In the genomic region with DNA sequence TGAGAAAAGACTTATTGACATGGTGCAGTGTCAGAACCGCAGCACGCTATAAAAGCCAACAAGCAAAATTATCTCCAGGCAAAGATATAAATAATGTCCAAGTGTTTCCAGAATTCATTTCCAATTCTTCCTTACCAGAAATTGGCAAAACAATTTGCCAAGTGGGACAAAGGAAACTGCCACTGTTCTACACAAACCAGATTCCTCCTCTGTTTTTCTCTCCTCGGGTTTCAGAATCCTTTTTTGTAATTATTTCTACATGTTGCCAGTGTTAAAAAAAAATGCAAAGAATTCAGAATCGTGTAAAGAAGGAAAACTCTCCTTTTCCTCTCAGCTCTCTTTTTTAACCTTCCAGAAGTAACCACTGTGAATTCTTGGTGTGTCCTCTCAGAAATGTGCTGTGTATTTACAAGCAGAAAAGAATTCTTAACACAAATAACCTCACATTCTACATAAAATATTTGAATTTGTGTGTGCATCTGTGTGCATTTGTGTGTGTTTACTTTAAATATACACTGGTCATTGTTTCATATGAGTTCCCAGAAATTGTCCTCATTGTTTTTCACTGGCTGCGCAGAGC, we compare ENCODE assay signal across 26 cellular contexts.
"Had no signal": no experiment of that assay in that cellular context is flagged by ENCODE, and none has a peak within 500 bp of the region (broad histone marks: within the 10 kb centered on the region; RNA-seq: fewer than 3 reads in every experiment).

No MANE protein-coding gene starts in this region.

- H3K4me3 ChIP-seq: esophagus muscularis mucosa, gastroesophageal sphincter, testis, transverse colon had no signal

- H3K9me3 ChIP-seq: esophagus muscularis mucosa, gastroesophageal sphincter, testis, transverse colon had no signal

- H3K36me3 ChIP-seq: esophagus muscularis mucosa, gastroesophageal sphincter, transverse colon had no signal

- H3K4me3 Mint-ChIP-seq: activated naive CD4-positive, alpha-beta T cell treated with anti-CD3 and anti-CD28 coated beads for 36 hours; activated naive CD8-positive, alpha-beta T cell treated with anti-CD3 and anti-CD28 coated beads for 36 hours; activated T-helper 1 cell treated with anti-CD3 and anti-CD28 coated beads, Interleukin-12 subunit alpha, Interleukin-12 subunit beta, Interleukin-2, Interleukin-4 antibody, amounts not matched to agents 30 ng/mL and 10 ng/mL and 1 ng/mL, durations not matched to agents 14 hours and 24 hours and 36 hours; central memory CD8-positive, alpha-beta T cell; naive thymus-derived CD8-positive, alpha-beta T cell; neural crest cell had no signal

- H3K9me3 Mint-ChIP-seq: activated naive CD4-positive, alpha-beta T cell treated with anti-CD3 and anti-CD28 coated beads for 36 hours; activated naive CD8-positive, alpha-beta T cell treated with anti-CD3 and anti-CD28 coated beads for 36 hours; activated T-helper 1 cell treated with anti-CD3 and anti-CD28 coated beads, Interleukin-12 subunit alpha, Interleukin-12 subunit beta, Interleukin-2, Interleukin-4 antibody, amounts not matched to agents 30 ng/mL and 10 ng/mL and 1 ng/mL, durations not matched to agents 14 hours and 24 hours and 36 hours; central memory CD8-positive, alpha-beta T cell; neural crest cell had no signal

- H3K27ac Mint-ChIP-seq: activated naive CD4-positive, alpha-beta T cell treated with anti-CD3 and anti-CD28 coated beads for 36 hours; activated naive CD8-positive, alpha-beta T cell treated with anti-CD3 and anti-CD28 coated beads for 36 hours; activated T-helper 1 cell treated with anti-CD3 and anti-CD28 coated beads, Interleukin-12 subunit alpha, Interleukin-12 subunit beta, Interleukin-2, Interleukin-4 antibody, amounts not matched to agents 30 ng/mL and 10 ng/mL and 1 ng/mL, durations not matched to agents 14 hours and 24 hours and 36 hours; naive thymus-derived CD8-positive, alpha-beta T cell had no signal

- H3K27me3 ChIP-seq: testis, transverse colon had no signal

- H3K4me1 ChIP-seq: esophagus muscularis mucosa, gastroesophageal sphincter, testis, transverse colon had no signal

- H3K27ac ChIP-seq: esophagus muscularis mucosa, gastroesophageal sphincter, testis, transverse colon, VCaP had no signal

- H3K4me1 Mint-ChIP-seq: activated naive CD8-positive, alpha-beta T cell treated with anti-CD3 and anti-CD28 coated beads for 36 hours; central memory CD8-positive, alpha-beta T cell; naive thymus-derived CD8-positive, alpha-beta T cell; neural crest cell had no signal

- DNase-seq: activated CD4-positive, alpha-beta T cell treated with anti-CD3 and anti-CD28 coated beads for 48 hours; activated CD4-positive, alpha-beta T cell treated with anti-CD3 and anti-CD28 coated beads, Interleukin-2, amount 50 U/mL, for 48 hours; activated CD8-positive, alpha-beta memory T cell treated with anti-CD3 and anti-CD28 coated beads for 24 hours; activated effector memory CD4-positive, alpha-beta T cell treated with anti-CD3 and anti-CD28 coated beads, Interleukin-2, amount 50 U/mL, for 16 hours; activated naive CD4-positive, alpha-beta T cell treated with anti-CD3 and anti-CD28 coated beads for 36 hours; activated naive CD8-positive, alpha-beta T cell treated with anti-CD3 and anti-CD28 coated beads for 36 hours; activated T-cell treated with anti-CD3 and anti-CD28 coated beads, Interleukin-2, amount 50 U/mL, for 1 hour; dermis blood vessel endothelial cell; effector CD4-positive, alpha-beta T cell; hippocampal formation; kidney; left colon; midbrain; naive thymus-derived CD8-positive, alpha-beta T cell; nucleus accumbens; right cardiac atrium; stimulated activated CD4-positive, alpha-beta T cell treated with anti-CD3 and anti-CD28 coated beads, Interleukin-2, amount 100 ng/mL, for 48 hours; stimulated activated naive CD8-positive, alpha-beta T cell treated with anti-CD3 and anti-CD28 coated beads, Interleukin-15, Interleukin-2, amounts not matched to agents 100 U/mL and 50 U/mL, for 24 hours; testis; transverse colon had no signal

- H3K36me3 Mint-ChIP-seq: activated naive CD8-positive, alpha-beta T cell treated with anti-CD3 and anti-CD28 coated beads for 36 hours; naive thymus-derived CD8-positive, alpha-beta T cell had no signal
